ENCODE assay signal across 18 cellular contexts in the genomic region with DNA sequence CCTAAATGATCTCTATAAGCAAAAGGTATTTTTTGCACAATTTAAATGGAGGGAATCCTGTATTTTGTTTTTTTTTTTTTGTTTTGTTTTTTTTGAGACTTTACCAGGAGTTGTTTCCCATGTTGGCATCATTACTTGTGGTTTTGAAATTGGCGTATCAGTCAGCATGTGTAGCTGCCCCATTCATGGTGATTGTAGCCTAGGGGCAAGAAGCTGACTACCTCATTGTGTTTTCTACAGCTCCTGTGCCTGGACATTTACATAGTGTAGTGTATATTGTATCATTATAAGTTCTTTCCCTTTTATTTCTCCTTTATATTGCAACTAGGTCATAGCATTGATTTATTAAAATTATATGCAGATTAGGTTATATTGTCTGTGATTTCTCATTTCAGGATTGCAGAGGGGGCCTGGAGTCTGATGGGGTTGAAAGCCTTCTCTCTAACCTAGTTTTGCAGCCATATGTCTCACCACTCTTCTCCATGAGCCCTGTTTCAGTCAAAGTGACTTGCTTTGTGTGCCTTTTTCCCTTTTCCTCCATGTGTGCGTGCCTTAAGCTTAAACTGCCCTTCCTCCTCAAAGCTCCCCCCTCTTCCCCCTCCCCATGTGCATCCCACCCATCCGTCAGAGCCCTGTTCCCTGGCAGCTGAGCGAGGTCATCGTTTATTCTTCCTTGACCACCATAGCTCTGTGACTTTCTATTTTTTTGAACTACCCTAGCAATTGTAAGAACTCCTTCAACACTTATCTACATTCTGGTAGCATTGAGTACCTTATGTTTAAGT. TPM values are rescaled to one million over a fixed set of nuclear protein-coding genes. Genes with fewer than 3 reads are reported as not detected.
A peak's percentile ranks its signal among the peaks of the same experiment; 100 is the strongest.
DNase-seq lines count a peak whose midpoint lies in the region; ATAC-seq, FAIRE-seq and TF ChIP-seq lines count a peak whose summit lies in the region.
"Had no signal": no experiment of that assay in that cellular context is flagged by ENCODE, and none has a peak within 500 bp of the region (broad histone marks: within the 10 kb centered on the region; RNA-seq: fewer than 3 reads in every experiment).

No MANE protein-coding gene starts in this region.

- H3K27me3 Mint-ChIP-seq in astrocyte (ENCODE audit: low read depth, unreplicated experiment) = no peaks in the 10 kb centered on the region

- no peaks in the 10 kb centered on the region for H3K27me3 ChIP-seq in astrocyte (ENCODE audit: insufficient read depth, low read length)
- H3K27me3 ChIP-seq: adrenal gland, right lobe of liver had no signal

- peak overlapping the region; percentile 59 for H3K27ac Mint-ChIP-seq in astrocyte (ENCODE audit: unreplicated experiment)
- H3K27ac Mint-ChIP-seq: activated CD4-positive, alpha-beta T cell treated with anti-CD3 and anti-CD28 coated beads for 36 hours; CD8-positive, alpha-beta memory T cell; stimulated activated naive CD8-positive, alpha-beta T cell treated with anti-CD3 and anti-CD28 coated beads, Interleukin-15, amount 100 ng/mL, for 72 hours had no signal

- no peak for FAIRE-seq in astrocyte (lab: Jason Lieb, UNC)
- FAIRE-seq: GM19239 had no signal

- H3K4me1 ChIP-seq in astrocyte (ENCODE audit: insufficient read depth, low read length) = peaks cover 35% of the 10 kb centered on the region
- H3K4me1 ChIP-seq: right lobe of liver had no signal

- H3K4me3 ChIP-seq in astrocyte (ENCODE audit: insufficient read depth, low read depth, low read length) = no peak overlapping the region
- H3K4me3 ChIP-seq: adrenal gland, right lobe of liver had no signal

- no peak overlapping the region for H3K4me2 ChIP-seq in astrocyte (ENCODE audit: low read length)

- peaks cover 66% of the 10 kb centered on the region for H3K4me1 Mint-ChIP-seq in astrocyte (ENCODE audit: low read depth, unreplicated experiment)

- peaks cover 33% of the 10 kb centered on the region for H4K20me1 ChIP-seq in astrocyte (ENCODE audit: insufficient read depth, low read length)

- H3K36me3 ChIP-seq in astrocyte (ENCODE audit: insufficient read depth, low read length) = no peaks in the 10 kb centered on the region
- H3K36me3 ChIP-seq: adrenal gland, neutrophil, right lobe of liver had no signal

- H3K4me3 Mint-ChIP-seq in astrocyte (ENCODE audit: unreplicated experiment) = no peak overlapping the region
- H3K4me3 Mint-ChIP-seq: activated CD4-positive, alpha-beta T cell treated with anti-CD3 and anti-CD28 coated beads for 36 hours; CD8-positive, alpha-beta memory T cell; effector memory CD8-positive, alpha-beta T cell; stimulated activated naive CD8-positive, alpha-beta T cell treated with anti-CD3 and anti-CD28 coated beads, Interleukin-15, amount 100 ng/mL, for 72 hours had no signal

- no peak for TF ChIP-seq CTCF in astrocyte (IDR thresholded peaks at IDR 0.05; ENCODE audit: insufficient read depth, low read depth, low read length)

- peaks cover 90% of the 10 kb centered on the region for H3K79me2 ChIP-seq in astrocyte (ENCODE audit: insufficient read depth, low read length)

- no peak overlapping the region for H2AFZ ChIP-seq in astrocyte (ENCODE audit: low read depth, low read length)

- no peaks in the 10 kb centered on the region for H3K9me3 ChIP-seq in astrocyte (ENCODE audit: insufficient read depth, low read depth, low read length)
- H3K9me3 ChIP-seq: adrenal gland, neutrophil, right lobe of liver had no signal

- DNase-seq in Daoy (ENCODE audit: low read depth) = peak; percentile 80
- DNase-seq in M059J (ENCODE audit: low read depth) = peak; percentile 91
- no peak for DNase-seq in astrocyte (ENCODE audit: low read depth)
- peak; percentile 34 for DNase-seq in kidney tubule cell (ENCODE audit: low spot score)
- DNase-seq in amygdala (lab: John Stamatoyannopoulos, UW) = no peak
- DNase-seq in cerebellum (ENCODE audit: low spot score) = no peak
- DNase-seq in stimulated activated CD8-positive, alpha-beta memory T cell treated with anti-CD3 and anti-CD28 coated beads, Interleukin-4, amount 100 ng/mL, for 48 hours = no peak
- DNase-seq: activated CD4-positive, alpha-beta T cell treated with anti-CD3 and anti-CD28 coated beads for 36 hours; adrenal gland; CD8-positive, alpha-beta memory T cell; effector memory CD8-positive, alpha-beta T cell; Karpas-422; NCI-H774; right lobe of liver; stimulated activated naive CD8-positive, alpha-beta T cell treated with anti-CD3 and anti-CD28 coated beads, Interleukin-15, amount 100 ng/mL, for 72 hours had no signal

- peaks cover 11% of the 10 kb centered on the region for H3K36me3 Mint-ChIP-seq in astrocyte (ENCODE audit: low read depth, unreplicated experiment)
- H3K36me3 Mint-ChIP-seq: CD8-positive, alpha-beta memory T cell had no signal

- H3K27ac ChIP-seq in astrocyte (ENCODE audit: low read depth, low read length) = no peak overlapping the region
- H3K27ac ChIP-seq: adrenal gland, neutrophil, right lobe of liver had no signal

- no peak overlapping the region for H3K9ac ChIP-seq in astrocyte (ENCODE audit: low read length)

- no peak for ATAC-seq in GM19467 (IDR thresholded peaks at IDR 0.05; ENCODE audit: unreplicated experiment)
- ATAC-seq: activated CD4-positive, alpha-beta T cell treated with anti-CD3 and anti-CD28 coated beads for 36 hours; effector memory CD8-positive, alpha-beta T cell; right lobe of liver; stimulated activated naive CD8-positive, alpha-beta T cell treated with anti-CD3 and anti-CD28 coated beads, Interleukin-15, amount 100 ng/mL, for 72 hours had no signal

- H3K9me3 Mint-ChIP-seq in astrocyte (ENCODE audit: unreplicated experiment) = no peaks in the 10 kb centered on the region
- H3K9me3 Mint-ChIP-seq: CD8-positive, alpha-beta memory T cell; effector memory CD8-positive, alpha-beta T cell; stimulated activated naive CD8-positive, alpha-beta T cell treated with anti-CD3 and anti-CD28 coated beads, Interleukin-15, amount 100 ng/mL, for 72 hours had no signal

RNA-seq across cellular contexts. Expression of a gene that starts 24.7 kb away (rescaled TPM):
- total RNA-seq in Daoy (2014; rRNA removed; shearing (Covaris generic)) = 14.4 and 17.8 TPM in 2 replicates
- 3.8 and 7.7 TPM in 2 replicates for total RNA-seq in M059J (2014; rRNA removed; shearing (Covaris generic))
- total RNA-seq in astrocyte (68.2 and 69.0 TPM in 2 replicates), cerebellum (15.7 TPM)

Comparison
In these comparisons a context has a peak if more than half of its experiments do, and no peak if none do; other contexts are left out.
1. DNase-seq: peak in Daoy (single experiment), M059J (single experiment) and kidney tubule cell (single experiment); none in astrocyte (single experiment), amygdala (0 of 56), cerebellum (single experiment) and stimulated activated CD8-positive, alpha-beta memory T cell treated with anti-CD3 and anti-CD28 coated beads, Interleukin-4, amount 100 ng/mL, for 48 hours (single experiment).